In the genomic region with DNA sequence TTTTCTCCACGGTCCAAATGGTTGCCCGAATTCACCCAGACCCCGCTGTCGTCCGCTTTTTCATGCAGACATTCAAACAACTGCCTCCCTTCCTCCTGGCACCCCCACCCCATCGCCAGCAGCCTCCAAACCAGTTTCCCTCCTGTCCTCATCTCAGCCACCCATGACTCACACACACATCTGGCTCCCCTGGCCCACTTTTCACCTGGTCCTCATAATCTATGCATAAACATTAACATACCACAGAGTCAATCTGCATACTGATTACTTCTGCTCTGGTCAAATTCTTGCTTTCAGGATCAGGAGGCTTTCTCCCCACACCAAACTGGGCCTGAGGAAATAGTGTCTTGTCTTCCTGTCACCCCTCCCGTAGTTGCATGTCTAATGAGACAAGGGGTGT, we compare ENCODE assay signal across 6 cellular contexts.
DNase-seq lines count a peak whose midpoint lies in the region; ATAC-seq, FAIRE-seq and TF ChIP-seq lines count a peak whose summit lies in the region.
"Not testable (repeated sequence)": the region's sequence is repeated elsewhere in the genome, so short reads cannot be mapped to it uniquely, and the experiment has no call there.

No MANE protein-coding gene starts in this region.

- POLR2A ChIA-PET in HCT116 (lab: Charles Lee); WTC11 (lab: Charles Lee); K562 (lab: Yijun Ruan, JAX): not testable (repeated sequence)

- not testable (repeated sequence) for H4K20me1 ChIP-seq in HCT116 (ENCODE audit: insufficient read depth); K562 (replicated peaks; ENCODE audit: control insufficient read depth, insufficient read depth, low read length)

- H3K4me3 ChIP-seq in HCT116 (replicated peaks in 1 of 2; ENCODE audit: low read depth in 1 of 2, low read length in 2 of 2); K562; sigmoid colon: not testable (repeated sequence)

- not testable (repeated sequence) for H2AFZ ChIP-seq in HCT116 (ENCODE audit: low read depth, low read length, poor library complexity, severe bottlenecking); K562 (ENCODE audit: low read depth, low read length)

- H3K36me3 ChIP-seq in HCT116 (ENCODE audit: control insufficient read depth in 1 of 2, insufficient read depth in 2 of 2, low read length in 2 of 2); K562 (ENCODE audit: control insufficient read depth, insufficient read depth, low read length); sigmoid colon: not testable (repeated sequence)

- in situ Hi-C loops in K562 (cut with MboI) = not testable (repeated sequence)

- not testable (repeated sequence) for H3K9me1 ChIP-seq in K562 (ENCODE audit: control insufficient read depth, insufficient read depth, low read length)

- 17% methylated on average over 1 of the region's 7 CpGs for WGBS in K562 (ENCODE audit: insufficient coverage, low coverage, missing lambda C conversion rate)
- WGBS in sigmoid colon, 2 donors = 40 to 85% methylated on average over 1 to 2 of the region's 7 CpGs

- not testable (repeated sequence) for TF ChIP-seq CTCF in HCT116 (IDR thresholded peaks at IDR 0.05 in 2 of 3, conservative IDR thresholded peaks at IDR 0.05 in 1 of 3; ENCODE audit: borderline replicate concordance in 1 of 3, insufficient read depth in 1 of 3, low read depth in 2 of 3, low read length in 2 of 3); WTC11 (IDR thresholded peaks at IDR 0.05); K562 (IDR thresholded peaks at IDR 0.05 in 2 of 3, conservative IDR thresholded peaks at IDR 0.05 in 1 of 3; ENCODE audit: insufficient read depth in 2 of 3, low read depth in 1 of 3, low read length in 3 of 3); chondrocyte (IDR thresholded peaks at IDR 0.05); sigmoid colon (IDR thresholded peaks at IDR 0.05)

- H3K4me1 Mint-ChIP-seq in WTC11; chondrocyte (ENCODE audit: low read depth): not testable (repeated sequence)

- TSS peak; percentile 97 for BruUV-seq in HCT116 (replicated peaks; lab: Mats Ljungman, UMichigan)
- TSS peak; percentile 95 for BruUV-seq in K562 (replicated peaks; lab: Mats Ljungman, UMichigan)

- not testable (repeated sequence) for H3K79me2 ChIP-seq in HCT116 (ENCODE audit: insufficient read depth, low read length); K562 (ENCODE audit: control insufficient read depth, insufficient read depth, low read length)

- not testable (repeated sequence) for H3K9me3 ChIP-seq in HCT116 (ENCODE audit: control insufficient read depth in 1 of 2, insufficient read depth in 1 of 2, low read depth in 1 of 2, low read length in 2 of 2); K562 (replicated peaks; ENCODE audit: control insufficient read depth, insufficient read depth, low read depth, low read length); sigmoid colon

- not testable (repeated sequence) for H3K36me3 Mint-ChIP-seq in WTC11; chondrocyte (ENCODE audit: low read depth)

- intact Hi-C loops in HCT116 (cut with micrococcal nuclease); K562 (cut with micrococcal nuclease); sigmoid colon (cut with DNase I): not testable (repeated sequence)

- RAD21 ChIA-PET in HCT116 (lab: Charles Lee; ENCODE audit: low non-redundant PET in 1 of 2, low total read pairs in 2 of 2, uncharacterized antibody in 2 of 2, unreplicated experiment in 2 of 2) = not testable (repeated sequence)

- not testable (repeated sequence) for H3K9ac ChIP-seq in HCT116 (ENCODE audit: low read length); K562 (ENCODE audit: insufficient read depth in 1 of 2, low read depth in 2 of 2, low read length in 2 of 2)

- H3K27ac ChIP-seq in HCT116 (ENCODE audit: low read depth, low read length); K562 (ENCODE audit: extremely low read depth, low read depth, low read length); sigmoid colon: not testable (repeated sequence)

- not testable (repeated sequence) for DNase-seq in HCT116 (ENCODE audit: low read depth, low spot score); K562 (ENCODE audit: extremely low read depth in 1 of 4, low spot score in 3 of 4)
- DNase-seq in WTC11 (ENCODE audit: low spot score) (peak; percentile 50), chondrocyte (ENCODE audit: low spot score) (peak; percentile 55), mesenteric fat pad (ENCODE audit: low spot score) (peak; percentile 89), sigmoid colon (peak; percentile 52)

- TF ChIP-seq EP300 in K562 (IDR thresholded peaks at IDR 0.05; ENCODE audit: low read length); sigmoid colon (IDR thresholded peaks at IDR 0.05): not testable (repeated sequence)

- ATAC-seq in HCT116, WTC11, K562: not testable (repeated sequence)

- CTCF ChIA-PET in HCT116 (lab: Charles Lee); WTC11 (lab: Charles Lee); K562 (lab: Yijun Ruan, JAX; ENCODE audit: low intra/inter-chr PET ratio): not testable (repeated sequence)

- not testable (repeated sequence) for TF ChIP-seq RAD21 in HCT116 (IDR thresholded peaks at IDR 0.05; ENCODE audit: low read depth); K562 (CRISPR knock-in tag; conservative IDR thresholded peaks at IDR 0.05 in 1 of 2, IDR thresholded peaks at IDR 0.05 in 1 of 2)

- not testable (repeated sequence) for H3K4me2 ChIP-seq in HCT116 (ENCODE audit: low read length); K562 (ENCODE audit: insufficient read depth, low read length)

- H3K27me3 ChIP-seq in HCT116 (ENCODE audit: insufficient read depth, low read length); K562 (ENCODE audit: control insufficient read depth in 2 of 2, insufficient read depth in 2 of 2, low read length in 2 of 2); sigmoid colon: not testable (repeated sequence)

- not testable (repeated sequence) for TF ChIP-seq POLR2A in HCT116 (IDR thresholded peaks at IDR 0.05; ENCODE audit: borderline replicate concordance, extremely low read depth, insufficient read depth, insufficient read length); sigmoid colon (IDR thresholded peaks at IDR 0.05)
- peak; percentile 98 for TF ChIP-seq POLR2A in K562 (conservative IDR thresholded peaks at IDR 0.05)

- not testable (repeated sequence) for H3K9me2 ChIP-seq in HCT116 (ENCODE audit: insufficient read depth)

- not testable (repeated sequence) for H3K27ac Mint-ChIP-seq in WTC11; chondrocyte (ENCODE audit: unreplicated experiment)

- not testable (repeated sequence) for FAIRE-seq in K562 (lab: Jason Lieb, UNC)

- peak overlapping the region; percentile 56 for H3K4me3 Mint-ChIP-seq in WTC11
- H3K4me3 Mint-ChIP-seq in chondrocyte (ENCODE audit: unreplicated experiment) = not testable (repeated sequence)

- H3K4me1 ChIP-seq in HCT116 (ENCODE audit: control insufficient read depth in 1 of 2, insufficient read depth in 2 of 2, low read length in 2 of 2); K562 (replicated peaks in 1 of 2; ENCODE audit: control insufficient read depth in 2 of 2, insufficient read depth in 2 of 2, low read length in 2 of 2); sigmoid colon: not testable (repeated sequence)

- H3K27me3 Mint-ChIP-seq in WTC11 (ENCODE audit: low read depth); chondrocyte (ENCODE audit: low read depth): not testable (repeated sequence)

- not testable (repeated sequence) for H3K9me3 Mint-ChIP-seq in WTC11; chondrocyte (ENCODE audit: low read depth)

TF ChIP-seq in K562, 482 proteins besides CTCF, POLR2A, EP300 and RAD21:
- TF ChIP-seq ZC3H8 (IDR thresholded peaks at IDR 0.05) (peak; percentile 94; the same call in 1 of the 2 replicates), POLR2G (IDR thresholded peaks at IDR 0.05; ENCODE audit: low read depth, low read length) (peak; percentile 50; the same call in 1 of the 2 replicates), RBFOX2 (IDR thresholded peaks at IDR 0.05; ENCODE audit: low read depth, low read length) (peak; percentile 52), POLR2B (IDR thresholded peaks at IDR 0.05; ENCODE audit: low read depth, partially characterized antibody) (peak; percentile 59), NCOR1 (IDR thresholded peaks at IDR 0.05) (peak; percentile 33; the same call in 1 of the 2 replicates), SUPT5H (IDR thresholded peaks at IDR 0.05) (peak; percentile 86)
- TF ChIP-seq, protein P1, sequence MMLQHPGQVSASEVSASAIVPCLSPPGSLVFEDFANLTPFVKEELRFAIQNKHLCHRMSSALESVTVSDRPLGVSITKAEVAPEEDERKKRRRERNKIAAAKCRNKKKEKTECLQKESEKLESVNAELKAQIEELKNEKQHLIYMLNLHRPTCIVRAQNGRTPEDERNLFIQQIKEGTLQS (IDR thresholded peaks at IDR 0.05) = 0 out of 2 replicates have a peak, but pooled peaks have one; percentile 8
- TF ChIP-seq, protein P1 (CRISPR knock-in tag; conservative IDR thresholded peaks at IDR 0.05) = not testable (repeated sequence)
